In genomic region chr11:72081184-72081644, GRCh38 we compare ENCODE assay signal across 9 cellular contexts. TPM values are rescaled to one million over a fixed set of nuclear protein-coding genes. Genes with fewer than 3 reads are reported as not detected.
DNase-seq lines count a peak whose midpoint lies in the region; ATAC-seq and TF ChIP-seq lines count a peak whose summit lies in the region.
"Had no signal": no experiment of that assay in that cellular context is flagged by ENCODE, and none has a peak within 500 bp of the region (broad histone marks: within the 10 kb centered on the region; RNA-seq: fewer than 3 reads in every experiment).

No MANE protein-coding gene starts in this region.

- ATAC-seq in CD8-positive, alpha-beta T cell = no peak
- ATAC-seq in PC-3 (no peak), HG02642 (IDR thresholded peaks at IDR 0.05; ENCODE audit: poor library complexity, unreplicated experiment) (no peak), HG03280 (IDR thresholded peaks at IDR 0.05; ENCODE audit: unreplicated experiment) (no peak)

- no peaks in the 10 kb centered on the region for H3K9me3 Mint-ChIP-seq in CD8-positive, alpha-beta T cell
- no peaks in the 10 kb centered on the region for H3K9me3 Mint-ChIP-seq in endothelial cell (ENCODE audit: unreplicated experiment)

- no peaks in the 10 kb centered on the region for H3K27me3 Mint-ChIP-seq in CD8-positive, alpha-beta T cell (ENCODE audit: low read depth)
- peaks cover 8% of the 10 kb centered on the region for H3K27me3 Mint-ChIP-seq in endothelial cell (ENCODE audit: unreplicated experiment)

- POLR2A ChIA-PET in CD8-positive, alpha-beta T cell (lab: Charles Lee) = interaction anchor here (1.0 to 5.5 kb wide), 2 partner anchors 20 to 40 kb away, joined by 6 to 42 read pairs; no protein-coding TSS in a partner anchor
- POLR2A ChIA-PET in PC-3 (lab: Charles Lee; ENCODE audit: unreplicated experiment) = no interaction called here

- H3K36me3 ChIP-seq in CD8-positive, alpha-beta T cell (ENCODE audit: insufficient read depth, low read length) = no peaks in the 10 kb centered on the region
- H3K36me3 ChIP-seq in PC-3 (ENCODE audit: low read depth, low read length) = no peaks in the 10 kb centered on the region
- H3K36me3 ChIP-seq in neutrophil = peaks cover 6% of the 10 kb centered on the region

- peak overlapping the region; percentile 85 for H3K4me2 ChIP-seq in PC-3 (ENCODE audit: low read length)

- H3K4me1 ChIP-seq in CD8-positive, alpha-beta T cell (ENCODE audit: insufficient read depth, low read length) = peaks cover 14% of the 10 kb centered on the region
- H3K4me1 ChIP-seq in PC-3 (ENCODE audit: insufficient read depth, low read length) (peaks cover 31% of the 10 kb centered on the region), neutrophil (ENCODE audit: control insufficient read depth in 1 of 2, insufficient read depth in 1 of 2, low read depth in 1 of 2, low read length in 1 of 2) (peaks cover 30 to 43% of the 10 kb centered on the region in 2 experiments)

- H3K27ac Mint-ChIP-seq in CD8-positive, alpha-beta T cell = peak overlapping the region; percentile 97
- peak overlapping the region; percentile 100 for H3K27ac Mint-ChIP-seq in endothelial cell (ENCODE audit: unreplicated experiment)

- no peak for DNase-seq in CD8-positive, alpha-beta T cell
- DNase-seq in PC-3 (no peak), endothelial cell (ENCODE audit: low spot score) (no peak), posterior vena cava (ENCODE audit: low spot score) (no peak), COLO829 (ENCODE audit: low spot score) (no peak)

- TF ChIP-seq CTCF in CD8-positive, alpha-beta T cell (IDR thresholded peaks at IDR 0.05) = no peak
- TF ChIP-seq CTCF in PC-3 (conservative IDR thresholded peaks at IDR 0.05; ENCODE audit: low read depth, low read length) (no peak), endothelial cell (IDR thresholded peaks at IDR 0.05; ENCODE audit: unreplicated experiment) (no peak), neutrophil (IDR thresholded peaks at IDR 0.05) (no peak)

- H2AFZ ChIP-seq in PC-3 (ENCODE audit: low read length) = peak overlapping the region; percentile 93

- H3K9me3 ChIP-seq in CD8-positive, alpha-beta T cell (ENCODE audit: low read length) = no peaks in the 10 kb centered on the region
- H3K9me3 ChIP-seq in PC-3 (ENCODE audit: low read length) = no peaks in the 10 kb centered on the region
- H3K9me3 ChIP-seq in neutrophil = no peaks in the 10 kb centered on the region

- H3K27ac ChIP-seq in CD8-positive, alpha-beta T cell (ENCODE audit: low read depth, low read length) = peak overlapping the region; percentile 65
- peak overlapping the region; percentile 69 for H3K27ac ChIP-seq in PC-3 (ENCODE audit: low read length)
- peak overlapping the region; percentile 96 for H3K27ac ChIP-seq in neutrophil

- H3K4me3 ChIP-seq in CD8-positive, alpha-beta T cell (ENCODE audit: low read depth, low read length) = peak overlapping the region; percentile 73
- H3K4me3 ChIP-seq in PC-3 (ENCODE audit: low read length) = peak overlapping the region; percentile 86
- H3K4me3 ChIP-seq in neutrophil (ENCODE audit: low read depth in 1 of 2, low read length in 1 of 2) = peak overlapping the region; percentile 81 to 91

- peak overlapping the region; percentile 78 for H3K9ac ChIP-seq in PC-3 (ENCODE audit: low read length)

- peaks cover 12% of the 10 kb centered on the region; the same call in 1 of the 2 replicates for H4K20me1 ChIP-seq in PC-3 (ENCODE audit: low read length)

- peaks cover 41% of the 10 kb centered on the region for H3K79me2 ChIP-seq in PC-3 (ENCODE audit: low read length)

- no peaks in the 10 kb centered on the region for H3K27me3 ChIP-seq in CD8-positive, alpha-beta T cell (ENCODE audit: insufficient read depth, low read length)
- H3K27me3 ChIP-seq in PC-3 (ENCODE audit: low read length) = no peaks in the 10 kb centered on the region
- no peaks in the 10 kb centered on the region for H3K27me3 ChIP-seq in neutrophil

- H3F3A ChIP-seq in PC-3 (ENCODE audit: low read length, unreplicated experiment) = no peaks in the 10 kb centered on the region

- intact Hi-C loops in CD8-positive, alpha-beta T cell (cut with DNase I, micrococcal nuclease) = loop anchor here in 1 of 2 experiments (5.0 kb wide), 2 partner anchors 629 to 1706 kb away; partner anchors contain the start of genes MRPL48 and NADSYN1
- intact Hi-C loops in PC-3 (cut with micrococcal nuclease) = loop anchor here (2.0 kb wide), 1 partner anchor 56 kb away; no protein-coding TSS in a partner anchor
- intact Hi-C loops in posterior vena cava (cut with DNase I) = loop anchor here in 1 of 2 donors (5.0 kb wide), 1 partner anchor 44 kb away; no protein-coding TSS in a partner anchor

- no peaks in the 10 kb centered on the region for H3K9me2 ChIP-seq in PC-3 (replicated peaks; ENCODE audit: low read length)

- H3K4me3 Mint-ChIP-seq in CD8-positive, alpha-beta T cell = peak overlapping the region; percentile 97
- peak overlapping the region; percentile 96 for H3K4me3 Mint-ChIP-seq in endothelial cell (ENCODE audit: unreplicated experiment)

- H3K4me1 Mint-ChIP-seq in CD8-positive, alpha-beta T cell (ENCODE audit: low read depth) = peaks cover 37% of the 10 kb centered on the region
- peaks cover 31% of the 10 kb centered on the region for H3K4me1 Mint-ChIP-seq in endothelial cell (ENCODE audit: unreplicated experiment)

- BruUV-seq in PC-3 (replicated peaks; lab: Mats Ljungman, UMichigan) = TSS peak; percentile 73

- CTCF ChIA-PET in CD8-positive, alpha-beta T cell (lab: Charles Lee) = interaction anchor here (0.6 to 8.0 kb wide), 6 partner anchors 10 to 63 kb away, joined by 3 to 82 read pairs (median 9); no protein-coding TSS in a partner anchor
- CTCF ChIA-PET in PC-3 (lab: Charles Lee) = interaction anchor here (1.4 kb wide), 1 partner anchor 10 kb away, joined by 4 read pairs; no protein-coding TSS in a partner anchor

- H3K36me3 Mint-ChIP-seq in CD8-positive, alpha-beta T cell = peaks cover 11% of the 10 kb centered on the region
- H3K36me3 Mint-ChIP-seq in endothelial cell (ENCODE audit: low read depth, unreplicated experiment) = peaks cover 4% of the 10 kb centered on the region

RNA-seq across cellular contexts. Expression of gene LRRC51, which starts 0.6 kb away (rescaled TPM):
- total RNA-seq in CD8-positive, alpha-beta T cell = 1 to 10 TPM; 1.1 to 1.3 TPM
- total RNA-seq in PC-3 (2014; rRNA removed) (5.8 and 6.6 TPM in 2 replicates), endothelial cell (ENCODE audit: unreplicated experiment) (5.8 TPM), posterior vena cava (1 to 10 TPM; 6.0 to 6.9 TPM)

RNA-seq across cellular contexts. Expression of gene NUMA1, which starts 0.9 kb away (rescaled TPM):
- 100 to 1,000 TPM; 171 to 174 TPM for total RNA-seq in CD8-positive, alpha-beta T cell
- total RNA-seq in PC-3 (2014; rRNA removed) (145 and 202 TPM in 2 replicates), endothelial cell (ENCODE audit: unreplicated experiment) (173 TPM), posterior vena cava (100 to 1,000 TPM; 129 to 143 TPM)

RNA-seq across cellular contexts. Expression of gene LAMTOR1, which starts 21.9 kb away (rescaled TPM):
- total RNA-seq in CD8-positive, alpha-beta T cell = 10 to 100 TPM; 27.1 to 30.4 TPM
- total RNA-seq in PC-3 (2014; rRNA removed) = 160 and 169 TPM in 2 replicates
- 105 TPM for total RNA-seq in endothelial cell (ENCODE audit: unreplicated experiment)
- 10 to 100 TPM; 63.3 to 73.7 TPM for total RNA-seq in posterior vena cava

RNA-seq across cellular contexts. Expression of gene TOMT, which starts 24.5 kb away (rescaled TPM):
- total RNA-seq in CD8-positive, alpha-beta T cell = not detected
- not detected in 2 replicates for total RNA-seq in PC-3 (2014; rRNA removed)
- total RNA-seq in endothelial cell (ENCODE audit: unreplicated experiment) = not detected
- not detected for total RNA-seq in posterior vena cava
- total RNA-seq: T-helper 1 cell treated with Interleukin-12 subunit alpha and Interleukin-12 subunit beta and Interleukin-4 antibody, amounts not matched to agents 30 ng/mL and 1 ng/mL, for 36 hours had no signal

RNA-seq across cellular contexts. Expression of gene ANAPC15, which starts 31.3 kb away (rescaled TPM):
- 10 to 100 TPM; 42.1 to 46.2 TPM for total RNA-seq in CD8-positive, alpha-beta T cell
- total RNA-seq in PC-3 (2014; rRNA removed) (65.4 and 68.8 TPM in 2 replicates), endothelial cell (ENCODE audit: unreplicated experiment) (36.5 TPM), posterior vena cava (10 to 100 TPM; 34.6 to 35.8 TPM)
